Comparison of ENCODE assay signal across 23 cellular contexts in the genomic region with DNA sequence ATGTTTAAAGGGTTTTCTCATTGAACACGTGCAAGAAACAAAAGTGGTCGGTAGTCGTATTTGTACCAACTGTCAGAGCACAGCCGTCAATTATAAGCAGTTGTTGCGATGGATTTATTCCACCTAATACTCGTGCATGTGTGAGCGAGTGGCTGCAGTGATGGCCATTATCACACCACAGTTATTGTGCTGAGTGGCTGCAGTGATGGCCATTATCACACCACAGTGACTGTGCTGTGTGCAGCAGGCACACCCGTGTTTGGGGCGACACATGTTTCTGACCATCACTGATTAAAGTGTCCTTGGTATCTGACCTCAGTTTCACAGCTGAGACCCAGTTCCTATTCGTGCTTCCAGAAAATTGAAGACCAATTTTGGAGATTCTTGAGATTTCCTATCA.
A peak's percentile ranks its signal among the peaks of the same experiment; 100 is the strongest.
DNase-seq lines count a peak whose midpoint lies in the region; ATAC-seq, FAIRE-seq and TF ChIP-seq lines count a peak whose summit lies in the region.
"Had no signal": no experiment of that assay in that cellular context is flagged by ENCODE, and none has a peak within 500 bp of the region (broad histone marks: within the 10 kb centered on the region; RNA-seq: fewer than 3 reads in every experiment).

No MANE protein-coding gene starts in this region.

- no peaks in the 10 kb centered on the region for H3F3A ChIP-seq in PC-3 (ENCODE audit: low read length, unreplicated experiment)

- H3K9me3 ChIP-seq in BLaER1 (peaks cover 8% of the 10 kb centered on the region; the same call in 1 of the 2 replicates), PC-3 (ENCODE audit: low read length) (no peaks in the 10 kb centered on the region)
- no peaks in the 10 kb centered on the region for H3K9me3 ChIP-seq in naive thymus-derived CD4-positive, alpha-beta T cell (ENCODE audit: control insufficient read depth in 2 of 3, low read length in 3 of 3)

- CTCF ChIA-PET in naive thymus-derived CD4-positive, alpha-beta T cell (lab: Charles Lee): no interaction called here
- CTCF ChIA-PET in PC-3 (lab: Charles Lee): no interaction called here

- no peaks in the 10 kb centered on the region for H3K79me2 ChIP-seq in PC-3 (ENCODE audit: low read length)

- intact Hi-C loops in naive thymus-derived CD4-positive, alpha-beta T cell (cut with micrococcal nuclease): no loop called here
- intact Hi-C loops in PC-3 (cut with micrococcal nuclease): loop anchor here (10.0 kb wide), 1 partner anchor 50 kb away; no protein-coding TSS in a partner anchor

- TF ChIP-seq POLR2A in erythroblast (IDR thresholded peaks at IDR 0.05; ENCODE audit: low read length): no peak

- TF ChIP-seq CTCF in PC-3 (conservative IDR thresholded peaks at IDR 0.05; ENCODE audit: low read depth, low read length): no peak

- no peak overlapping the region for H3K9ac ChIP-seq in BLaER1
- H3K9ac ChIP-seq in PC-3 (ENCODE audit: low read length): no peak overlapping the region

- H3K27me3 Mint-ChIP-seq in naive thymus-derived CD4-positive, alpha-beta T cell: peaks cover 18 to 37% (median 26%) of the 10 kb centered on the region in 5 donors

- H3K4me1 Mint-ChIP-seq in naive thymus-derived CD4-positive, alpha-beta T cell: peaks cover 0 to 14% (median 11%) of the 10 kb centered on the region in 7 donors

- H4K20me1 ChIP-seq in BLaER1: no peaks in the 10 kb centered on the region
- no peaks in the 10 kb centered on the region for H4K20me1 ChIP-seq in PC-3 (ENCODE audit: low read length)

- H3K9me2 ChIP-seq in PC-3 (replicated peaks; ENCODE audit: low read length): no peaks in the 10 kb centered on the region

- no peak overlapping the region for H2AFZ ChIP-seq in PC-3 (ENCODE audit: low read length)
- H2AFZ ChIP-seq: GM23338 had no signal

- FAIRE-seq in HTR-8/SVneo (lab: Jason Lieb, UNC): peak; percentile 16
- FAIRE-seq: A204.1, G401.6, GM12878, GM19239 had no signal

- no peaks in the 10 kb centered on the region for H3K9me3 Mint-ChIP-seq in naive thymus-derived CD4-positive, alpha-beta T cell
- H3K9me3 Mint-ChIP-seq: CD4-positive, alpha-beta memory T cell had no signal

- H3K27me3 ChIP-seq in BLaER1 (no peaks in the 10 kb centered on the region), PC-3 (ENCODE audit: low read length) (no peaks in the 10 kb centered on the region)
- H3K27me3 ChIP-seq in naive thymus-derived CD4-positive, alpha-beta T cell (ENCODE audit: control insufficient read depth in 2 of 2, insufficient read depth in 2 of 2, low read length in 2 of 2): no peaks in the 10 kb centered on the region

- no TSS peak for BruUV-seq in PC-3 (replicated peaks; lab: Mats Ljungman, UMichigan)

- H3K4me3 ChIP-seq in BLaER1: no peak overlapping the region
- H3K4me3 ChIP-seq in naive thymus-derived CD4-positive, alpha-beta T cell (ENCODE audit: low read length): no peak overlapping the region
- no peak overlapping the region for H3K4me3 ChIP-seq in PC-3 (ENCODE audit: low read length)
- H3K4me3 ChIP-seq: GM12878, GM23338 had no signal

- H3K27ac ChIP-seq in BLaER1: no peak overlapping the region
- H3K27ac ChIP-seq in naive thymus-derived CD4-positive, alpha-beta T cell (ENCODE audit: low read depth, low read length): no peak overlapping the region
- H3K27ac ChIP-seq in PC-3 (ENCODE audit: low read length): no peak overlapping the region
- H3K27ac ChIP-seq: 22Rv1 had no signal

- DNase-seq in HTR-8/SVneo (ENCODE audit: insufficient read length, low spot score) (no peak), erythroblast (lab: John Stamatoyannopoulos, UW) (peak; percentile 4 to 37), mesenteric fat pad (ENCODE audit: low spot score) (no peak), SHP77 (lab: John Stamatoyannopoulos, UW) (no peak), medulla oblongata (ENCODE audit: extremely low spot score) (no peak), PC-3 (no peak)
- no peak for DNase-seq in naive thymus-derived CD4-positive, alpha-beta T cell
- DNase-seq: C1 segment of cervical spinal cord; Calu3; CD4-positive, alpha-beta memory T cell; COR-L47; DMS53; DMS79 treated with DMSO at 0.1 percent for 48 hours; H9 had no signal

- peak; percentile 49 for ATAC-seq in naive thymus-derived CD4-positive, alpha-beta T cell
- no peak for ATAC-seq in PC-3
- ATAC-seq: GM12878, GM23338, HCT116 had no signal

- POLR2A ChIA-PET in naive thymus-derived CD4-positive, alpha-beta T cell (lab: Charles Lee): no interaction called here
- POLR2A ChIA-PET in PC-3 (lab: Charles Lee; ENCODE audit: unreplicated experiment): no interaction called here

- H3K4me1 ChIP-seq in BLaER1: peaks cover 54% of the 10 kb centered on the region
- H3K4me1 ChIP-seq in naive thymus-derived CD4-positive, alpha-beta T cell (ENCODE audit: control insufficient read depth in 2 of 2, insufficient read depth in 2 of 2, low read length in 2 of 2): no peaks in the 10 kb centered on the region
- H3K4me1 ChIP-seq in PC-3 (ENCODE audit: insufficient read depth, low read length): 0 out of 2 replicates have a peak, but pooled peaks cover 4% of the 10 kb centered on the region

- H3K27ac Mint-ChIP-seq in naive thymus-derived CD4-positive, alpha-beta T cell: no peak overlapping the region
- H3K27ac Mint-ChIP-seq: B cell; CD4-positive, alpha-beta memory T cell; GM23338; H9 had no signal

- H3K4me2 ChIP-seq in BLaER1 (peak overlapping the region; percentile 88; the same call in 1 of the 2 replicates), PC-3 (ENCODE audit: low read length) (no peak overlapping the region)
- H3K4me2 ChIP-seq: GM23338 had no signal

- H3K36me3 Mint-ChIP-seq in naive thymus-derived CD4-positive, alpha-beta T cell: no peaks in the 10 kb centered on the region
- H3K36me3 Mint-ChIP-seq: CD4-positive, alpha-beta memory T cell had no signal

- H3K36me3 ChIP-seq in BLaER1: no peaks in the 10 kb centered on the region
- no peaks in the 10 kb centered on the region for H3K36me3 ChIP-seq in naive thymus-derived CD4-positive, alpha-beta T cell (ENCODE audit: control insufficient read depth in 2 of 3, insufficient read depth in 3 of 3, low read length in 3 of 3)
- H3K36me3 ChIP-seq in PC-3 (ENCODE audit: low read depth, low read length): no peaks in the 10 kb centered on the region

- no peak overlapping the region for H3K4me3 Mint-ChIP-seq in naive thymus-derived CD4-positive, alpha-beta T cell
- H3K4me3 Mint-ChIP-seq: B cell; CD4-positive, alpha-beta memory T cell; GM23338; H9 had no signal

Comparison
In these comparisons a context has a peak if more than half of its experiments do, and no peak if none do; other contexts are left out.
1. DNase-seq: peak in erythroblast (2 of 2); none in HTR-8/SVneo (single experiment), naive thymus-derived CD4-positive, alpha-beta T cell (0 of 9), mesenteric fat pad (single experiment), SHP77 (0 of 2), medulla oblongata (single experiment) and PC-3 (single experiment).